Comparison of ENCODE assay signal across 15 cellular contexts in the genomic region with DNA sequence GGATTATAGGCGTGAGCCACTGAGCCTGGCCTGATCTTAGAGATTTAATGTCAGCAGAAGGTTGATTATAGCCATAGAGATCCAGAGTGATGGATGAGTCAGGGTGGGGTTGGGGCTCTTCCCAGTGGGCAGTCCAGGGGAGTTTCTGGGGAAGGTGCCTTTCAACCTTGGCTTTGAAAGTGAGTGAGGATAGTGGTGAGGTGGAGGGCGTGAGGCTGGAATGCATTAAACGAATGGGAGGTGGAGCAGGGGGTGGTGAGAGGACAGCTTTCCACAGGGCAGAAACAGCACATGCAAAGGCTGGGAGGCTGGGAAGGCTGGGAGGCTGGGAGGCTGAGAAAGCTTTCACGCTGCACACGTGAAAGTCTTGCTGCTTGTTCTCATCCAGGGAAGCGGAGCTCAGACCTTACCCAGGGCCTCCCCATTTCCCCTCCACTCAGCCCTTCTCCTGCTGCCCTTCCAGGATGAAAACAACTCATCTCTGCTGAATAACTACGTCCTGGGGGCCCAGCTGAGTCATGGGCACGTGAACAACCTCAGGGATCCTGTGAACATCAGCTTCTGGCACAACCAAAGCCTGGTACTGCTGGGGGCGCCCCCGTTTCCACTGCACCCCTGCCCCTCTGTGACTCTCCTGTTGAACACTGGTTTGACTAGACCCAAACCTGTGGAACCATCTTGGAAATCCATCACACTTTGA. TPM values are rescaled to one million over a fixed set of nuclear protein-coding genes. Genes with fewer than 3 reads are reported as not detected.
A peak's percentile ranks its signal among the peaks of the same experiment; 100 is the strongest.
DNase-seq lines count a peak whose midpoint lies in the region; TF ChIP-seq lines count a peak whose summit lies in the region.
"Had no signal": no experiment of that assay in that cellular context is flagged by ENCODE, and none has a peak within 500 bp of the region (broad histone marks: within the 10 kb centered on the region; RNA-seq: fewer than 3 reads in every experiment).

No MANE protein-coding gene starts in this region.

- H3K9me3 ChIP-seq in HEK293 (ENCODE audit: control insufficient read depth, insufficient read depth, low read depth, low read length) (no peaks in the 10 kb centered on the region), SJCRH30 (replicated peaks) (peaks cover 5% of the 10 kb centered on the region)

- peaks cover 11 to 25% (median 16%) of the 10 kb centered on the region in 3 donors for H3K27me3 Mint-ChIP-seq in CD14-positive monocyte (ENCODE audit: low read depth in 3 of 3)

- H3K27ac Mint-ChIP-seq in CD14-positive monocyte = no peak overlapping the region
- H3K27ac Mint-ChIP-seq: activated naive CD4-positive, alpha-beta T cell treated with anti-CD3 and anti-CD28 coated beads, Interleukin-2, amount 50 U/mL, for 72 hours had no signal

- H3K36me3 ChIP-seq in HEK293 (ENCODE audit: control insufficient read depth in 2 of 2, insufficient read depth in 1 of 2, low read length in 2 of 2) (no peaks in the 10 kb centered on the region), SJCRH30 (no peaks in the 10 kb centered on the region)

- H3K4me3 ChIP-seq in HEK293 (ENCODE audit: low read depth, low read length) (no peak overlapping the region), SJCRH30 (no peak overlapping the region)

- H3K27ac ChIP-seq in HEK293 (ENCODE audit: extremely low read depth, low read depth, low read length) (no peak overlapping the region), SJCRH30 (no peak overlapping the region)

- POLR2A ChIA-PET in HEK293 (lab: Yijun Ruan, JAX) = interaction anchor here (0.7 kb wide), 1 partner anchor 117 kb away, joined by 3 read pairs; the partner anchor contains the start of genes CIAPIN1 and COQ9

- no peaks in the 10 kb centered on the region for H3K4me1 ChIP-seq in HEK293 (ENCODE audit: control insufficient read depth, insufficient read depth, low read length)
- H3K4me1 ChIP-seq in SJCRH30 = no peaks in the 10 kb centered on the region

- no peaks in the 10 kb centered on the region for H3K4me1 Mint-ChIP-seq in CD14-positive monocyte

- peaks cover 27 to 53% of the 10 kb centered on the region in 2 donors for H3K36me3 Mint-ChIP-seq in CD14-positive monocyte

- peak; percentile 83 for DNase-seq in A172 (ENCODE audit: low spot score)
- DNase-seq in amniotic epithelial cell (ENCODE audit: low read depth) = peak; percentile 91
- DNase-seq in foreskin melanocyte = peak; percentile 50
- DNase-seq in CD14-positive monocyte (ENCODE audit: low spot score) = no peak
- DNase-seq in kidney tubule cell (ENCODE audit: low spot score) = no peak
- no peak for DNase-seq in SJCRH30
- DNase-seq in amygdala (lab: John Stamatoyannopoulos, UW) = no peak
- DNase-seq: activated CD4-positive, alpha-beta T cell treated with anti-CD3 and anti-CD28 coated beads, Interleukin-2, amount 50 U/mL, for 4 hours; head of caudate nucleus; Kasumi-1; left ventricle myocardium superior; NCI-H2081 treated with DMSO at 0.1 percent for 48 hours; occipital lobe had no signal

- peaks cover 20 to 30% (median 24%) of the 10 kb centered on the region in 7 donors for H3K9me3 Mint-ChIP-seq in CD14-positive monocyte

- TF ChIP-seq CTCF in HEK293 (tag by site-specific recombination; IDR thresholded peaks at IDR 0.05) = no peak
- TF ChIP-seq CTCF in CD14-positive monocyte (IDR thresholded peaks at IDR 0.05) = no peak

- H3K4me3 Mint-ChIP-seq in CD14-positive monocyte = peak overlapping the region in 1 of 2 donors; percentile 54

- intact Hi-C loops in CD14-positive monocyte (cut with micrococcal nuclease) = no loop called here

- H3K27me3 ChIP-seq in SJCRH30 = no peaks in the 10 kb centered on the region

- CTCF ChIA-PET in HEK293 (lab: Yijun Ruan, JAX) = interaction anchor here (0.5 to 2.8 kb wide), 5 partner anchors 12 to 187 kb away, joined by 3 to 11 read pairs (median 4); no protein-coding TSS in a partner anchor

TF ChIP-seq in HEK293, 187 proteins besides CTCF, POLR2A, EP300 and RAD21 (continues in another document):
- TF ChIP-seq, protein P1, sequence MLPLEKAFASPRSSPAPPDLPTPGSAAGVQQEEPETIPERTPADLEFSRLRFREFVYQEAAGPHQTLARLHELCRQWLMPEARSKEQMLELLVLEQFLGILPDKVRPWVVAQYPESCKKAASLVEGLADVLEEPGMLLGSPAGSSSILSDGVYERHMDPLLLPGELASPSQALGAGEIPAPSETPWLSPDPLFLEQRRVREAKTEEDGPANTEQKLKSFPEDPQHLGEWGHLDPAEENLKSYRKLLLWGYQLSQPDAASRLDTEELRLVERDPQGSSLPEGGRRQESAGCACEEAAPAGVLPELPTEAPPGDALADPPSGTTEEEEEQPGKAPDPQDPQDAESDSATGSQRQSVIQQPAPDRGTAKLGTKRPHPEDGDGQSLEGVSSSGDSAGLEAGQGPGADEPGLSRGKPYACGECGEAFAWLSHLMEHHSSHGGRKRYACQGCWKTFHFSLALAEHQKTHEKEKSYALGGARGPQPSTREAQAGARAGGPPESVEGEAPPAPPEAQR (tag by site-specific recombination; IDR thresholded peaks at IDR 0.05) = no peak
- no peak for TF ChIP-seq GLI2 (tag by site-specific recombination; IDR thresholded peaks at IDR 0.05; ENCODE audit: borderline replicate concordance, low read depth)
- TF ChIP-seq, protein P2, sequence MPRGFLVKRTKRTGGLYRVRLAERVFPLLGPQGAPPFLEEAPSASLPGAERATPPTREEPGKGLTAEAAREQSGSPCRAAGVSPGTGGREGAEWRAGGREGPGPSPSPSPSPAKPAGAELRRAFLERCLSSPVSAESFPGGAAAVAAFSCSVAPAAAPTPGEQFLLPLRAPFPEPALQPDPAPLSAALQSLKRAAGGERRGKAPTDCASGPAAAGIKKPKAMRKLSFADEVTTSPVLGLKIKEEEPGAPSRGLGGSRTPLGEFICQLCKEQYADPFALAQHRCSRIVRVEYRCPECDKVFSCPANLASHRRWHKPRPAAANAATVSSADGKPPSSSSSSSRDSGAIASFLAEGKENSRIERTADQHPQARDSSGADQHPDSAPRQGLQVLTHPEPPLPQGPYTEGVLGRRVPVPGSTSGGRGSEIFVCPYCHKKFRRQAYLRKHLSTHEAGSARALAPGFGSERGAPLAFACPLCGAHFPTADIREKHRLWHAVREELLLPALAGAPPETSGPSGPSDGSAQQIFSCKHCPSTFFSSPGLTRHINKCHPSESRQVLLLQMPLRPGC (tag by site-specific recombination; IDR thresholded peaks at IDR 0.05) = no peak
- TF ChIP-seq ZNF658 (tag by site-specific recombination; IDR thresholded peaks at IDR 0.05) = no peak
- peak; percentile 55 for TF ChIP-seq SP7 (tag by site-specific recombination; IDR thresholded peaks at IDR 0.05)
- TF ChIP-seq ZNF792 (tag by site-specific recombination; IDR thresholded peaks at IDR 0.05) = no peak
- no peak for TF ChIP-seq ZSCAN16 (tag by site-specific recombination; IDR thresholded peaks at IDR 0.05)
- no peak for TF ChIP-seq ZNF580 (tag by site-specific recombination; IDR thresholded peaks at IDR 0.05)
- peak; percentile 47 for TF ChIP-seq ZNF341 (tag by site-specific recombination; IDR thresholded peaks at IDR 0.05; ENCODE audit: low read depth)
- peak; percentile 31; the same call in 1 of the 2 replicates for TF ChIP-seq ZBTB20 (tag by site-specific recombination; IDR thresholded peaks at IDR 0.05)
- peak; percentile 86 for TF ChIP-seq PRDM1 (tag by site-specific recombination; IDR thresholded peaks at IDR 0.05)
- TF ChIP-seq GLIS1 (tag by site-specific recombination; IDR thresholded peaks at IDR 0.05) = peak; percentile 44; the same call in 1 of the 2 replicates
- no peak for TF ChIP-seq ZNF394 (tag by site-specific recombination; IDR thresholded peaks at IDR 0.05; ENCODE audit: borderline replicate concordance)
- no peak for TF ChIP-seq SP2 (tag by site-specific recombination; IDR thresholded peaks at IDR 0.05)
- no peak for TF ChIP-seq MYNN (tag by site-specific recombination; IDR thresholded peaks at IDR 0.05; ENCODE audit: borderline replicate concordance)
- TF ChIP-seq ZSCAN5A (tag by site-specific recombination; IDR thresholded peaks at IDR 0.05) = no peak
- TF ChIP-seq WT1 (tag by site-specific recombination; IDR thresholded peaks at IDR 0.05) = no peak
- peak; percentile 69 for TF ChIP-seq ZBTB17 (tag by site-specific recombination; IDR thresholded peaks at IDR 0.05)
- no peak for TF ChIP-seq ZNF121 (tag by site-specific recombination; IDR thresholded peaks at IDR 0.05)

RNA-seq across cellular contexts. Expression of gene ADGRG5, which starts 22.3 kb away (rescaled TPM):
- total RNA-seq in A172 (2014; rRNA removed; shearing (Covaris generic)) = not detected in 2 replicates
- polyA plus RNA-seq in CD14-positive monocyte = 1 to 10 TPM in 1 of 2 donors, under 1 TPM in 1; 0.97 to 1.2 TPM
- total RNA-seq in SJCRH30 (2014; rRNA removed; shearing (Covaris generic)) = not detected in 2 replicates
- total RNA-seq: left ventricle myocardium superior, occipital lobe had no signal

RNA-seq across cellular contexts. Expression of gene CCDC102A, which starts 28.4 kb away (rescaled TPM):
- total RNA-seq in A172 (2014; rRNA removed; shearing (Covaris generic)) = 6.9 and 16.5 TPM in 2 replicates
- polyA plus RNA-seq in CD14-positive monocyte = not detected
- 9.7 and 11.1 TPM in 2 replicates for total RNA-seq in SJCRH30 (2014; rRNA removed; shearing (Covaris generic))

Comparison
In these comparisons a context has a peak if more than half of its experiments do, and no peak if none do; other contexts are left out.
1. DNase-seq: peak in A172 (single experiment), amniotic epithelial cell (single experiment) and foreskin melanocyte (single experiment); none in CD14-positive monocyte (single experiment), kidney tubule cell (single experiment), SJCRH30 (0 of 2) and amygdala (0 of 56).